10 cellular contexts compared by ENCODE assay signal in the genomic region with DNA sequence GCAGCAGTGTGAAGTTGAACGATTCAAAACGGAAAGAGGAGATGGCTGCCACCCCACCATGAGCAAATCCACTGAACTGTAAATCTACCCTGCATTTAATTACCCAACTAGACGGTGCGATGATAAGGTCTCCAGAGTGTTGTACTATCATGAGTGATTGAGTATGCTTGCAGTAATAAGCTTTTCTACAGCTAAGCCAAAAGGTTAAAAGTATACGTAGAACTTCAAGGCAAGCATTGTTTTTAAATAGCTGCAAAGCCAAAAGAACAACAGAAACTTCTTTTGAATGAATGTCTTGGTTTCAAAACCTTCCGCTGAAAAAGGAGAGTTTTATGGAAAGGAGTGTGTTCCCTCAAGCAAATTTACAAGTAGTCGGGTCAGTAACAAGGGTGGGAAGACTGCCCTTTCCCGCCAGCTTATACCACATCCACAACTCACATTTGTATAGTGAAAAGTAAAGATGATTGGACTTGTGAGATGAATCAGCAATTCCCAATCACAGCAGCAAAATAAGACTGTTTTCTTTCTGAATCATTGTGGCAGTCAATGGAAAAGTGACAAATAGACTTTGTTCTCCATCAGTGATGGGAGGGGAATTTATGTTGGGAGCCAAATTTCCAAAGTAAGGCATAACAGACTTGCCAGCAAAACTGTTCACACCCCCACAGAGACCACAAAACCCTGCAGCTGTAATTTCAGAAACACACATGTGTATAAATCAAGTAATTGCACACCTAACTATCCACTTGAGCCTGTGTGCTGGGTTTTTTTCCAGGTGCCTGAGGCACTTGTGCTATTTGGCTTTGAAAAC.
DNase-seq lines count a peak whose midpoint lies in the region; ATAC-seq and TF ChIP-seq lines count a peak whose summit lies in the region.
"Had no signal": no experiment of that assay in that cellular context is flagged by ENCODE, and none has a peak within 500 bp of the region (broad histone marks: within the 10 kb centered on the region; RNA-seq: fewer than 3 reads in every experiment).

No MANE protein-coding gene starts in this region.

- TF ChIP-seq CTCF in MCF 10A (IDR thresholded peaks at IDR 0.05; ENCODE audit: unreplicated experiment) (no peak), breast epithelium (IDR thresholded peaks at IDR 0.05) (no peak), astrocyte of the cerebellum (IDR thresholded peaks at IDR 0.05; ENCODE audit: low read depth, low read length, missing control alignments) (no peak), type B pancreatic cell (conservative IDR thresholded peaks at IDR 0.05) (no peak)

- H3K27ac Mint-ChIP-seq in MCF 10A (ENCODE audit: low read depth, unreplicated experiment) (peak overlapping the region; percentile 78), type B pancreatic cell (peak overlapping the region; percentile 30)
- H3K27ac Mint-ChIP-seq: B cell had no signal

- TF ChIP-seq POLR2A in breast epithelium (IDR thresholded peaks at IDR 0.05): no peak

- DNase-seq in MCF 10A (ENCODE audit: unreplicated experiment): peak; percentile 69
- no peak for DNase-seq in breast epithelium (ENCODE audit: low spot score in 2 of 2)
- peak; percentile 60 for DNase-seq in astrocyte of the cerebellum (ENCODE audit: low read depth)
- peak; percentile 35 for DNase-seq in iris pigment epithelial cell (ENCODE audit: low read depth)
- no peak for DNase-seq in type B pancreatic cell (ENCODE audit: extremely low spot score, unreplicated experiment)
- no peak for DNase-seq in stimulated activated CD4-positive, alpha-beta T cell treated with anti-CD3 and anti-CD28 coated beads, Interleukin-4, amount 100 ng/mL, for 1 hour
- DNase-seq: activated CD8-positive, alpha-beta memory T cell treated with anti-CD3 and anti-CD28 coated beads, Interleukin-2, amount 50 U/mL, for 48 hours had no signal

- CTCF ChIA-PET in MCF 10A (lab: Yijun Ruan, JAX): interaction anchor here (0.5 to 1.6 kb wide), 6 partner anchors 11 to 1245 kb away, joined by 3 to 4 read pairs (median 3); no protein-coding TSS in a partner anchor

- H3K27me3 ChIP-seq in breast epithelium: no peaks in the 10 kb centered on the region

- intact Hi-C loops in MCF 10A (cut with micrococcal nuclease) (no loop called here), breast epithelium (cut with DNase I; ENCODE audit: low total_unique reads) (no loop called here)

- no peaks in the 10 kb centered on the region for H3K36me3 ChIP-seq in breast epithelium

- H3K27me3 Mint-ChIP-seq in MCF 10A (ENCODE audit: insufficient read depth, unreplicated experiment): no peaks in the 10 kb centered on the region
- H3K27me3 Mint-ChIP-seq in type B pancreatic cell: peaks cover 2% of the 10 kb centered on the region

- no peaks in the 10 kb centered on the region for H3K9me3 Mint-ChIP-seq in MCF 10A (ENCODE audit: unreplicated experiment)
- no peaks in the 10 kb centered on the region for H3K9me3 Mint-ChIP-seq in type B pancreatic cell

- H3K4me1 Mint-ChIP-seq in MCF 10A (ENCODE audit: insufficient read depth, unreplicated experiment) (peaks cover 16% of the 10 kb centered on the region), type B pancreatic cell (ENCODE audit: unreplicated experiment) (peaks cover 30% of the 10 kb centered on the region)
- H3K4me1 Mint-ChIP-seq: B cell had no signal

- no TSS peak for BruUV-seq in MCF 10A (replicated peaks; lab: Mats Ljungman, UMichigan)

- peak overlapping the region in 1 of 2 donors; percentile 56 for H3K27ac ChIP-seq in breast epithelium

- in situ Hi-C loops in astrocyte of the cerebellum (cut with HindIII; ENCODE audit: low sequenced_read_pairs): no loop called here

- H3K4me3 Mint-ChIP-seq in MCF 10A (ENCODE audit: unreplicated experiment): peak overlapping the region; percentile 30
- peak overlapping the region; percentile 40 for H3K4me3 Mint-ChIP-seq in type B pancreatic cell
- H3K4me3 Mint-ChIP-seq: B cell had no signal

- no peak for ATAC-seq in GM19328 (IDR thresholded peaks at IDR 0.05; ENCODE audit: unreplicated experiment)
- ATAC-seq in HG02885 (IDR thresholded peaks at IDR 0.05; ENCODE audit: poor library complexity, unreplicated experiment): no peak

- no peaks in the 10 kb centered on the region for H3K9me3 ChIP-seq in breast epithelium

- no peaks in the 10 kb centered on the region for H3K36me3 Mint-ChIP-seq in MCF 10A (ENCODE audit: insufficient read depth, unreplicated experiment)
- H3K36me3 Mint-ChIP-seq in type B pancreatic cell: no peaks in the 10 kb centered on the region

- H3K4me3 ChIP-seq in breast epithelium (peak overlapping the region in 1 of 3 donors; percentile 6), astrocyte of the cerebellum (ENCODE audit: low read depth, low read length) (no peak overlapping the region)

- no peaks in the 10 kb centered on the region for H3K4me1 ChIP-seq in breast epithelium

- POLR2A ChIA-PET in MCF 10A (lab: Yijun Ruan, JAX): interaction anchor here (0.6 to 2.2 kb wide), 9 partner anchors 10 to 1172 kb away, joined by 3 to 11 read pairs (median 3); no protein-coding TSS in a partner anchor

Comparison
In these comparisons a context has a peak if more than half of its experiments do, and no peak if none do; other contexts are left out.
1. DNase-seq: peak in MCF 10A (single experiment), astrocyte of the cerebellum (single experiment) and iris pigment epithelial cell (single experiment); none in breast epithelium (0 of 2), type B pancreatic cell (single experiment) and stimulated activated CD4-positive, alpha-beta T cell treated with anti-CD3 and anti-CD28 coated beads, Interleukin-4, amount 100 ng/mL, for 1 hour (single experiment).